Comparison of ENCODE assay signal across 8 cellular contexts in genomic region chr20:31570735-31571617, GRCh38. TPM values are rescaled to one million over a fixed set of nuclear protein-coding genes. Genes with fewer than 3 reads are reported as not detected.
DNase-seq lines count a peak whose midpoint lies in the region; ATAC-seq and TF ChIP-seq lines count a peak whose summit lies in the region.

No MANE protein-coding gene starts in this region.

- no peak overlapping the region for H3K4me3 ChIP-seq in esophagus muscularis mucosa

- H3K9me3 ChIP-seq in esophagus muscularis mucosa, result no peaks in the 10 kb centered on the region

- DNase-seq in COR-L47 (lab: John Stamatoyannopoulos, UW), result peak; percentile 38
- no peak for DNase-seq in esophagus muscularis mucosa (ENCODE audit: extremely low spot score)
- peak; percentile 93 for DNase-seq in pons (ENCODE audit: low spot score)
- no peak for DNase-seq in dermis blood vessel endothelial cell
- no peak for DNase-seq in SKM-1 (lab: John Stamatoyannopoulos, UW; ENCODE audit: unreplicated experiment)
- DNase-seq in amniotic stem cell (lab: John Stamatoyannopoulos, UW), result no peak

- WGBS in esophagus muscularis mucosa, result 93% methylated on average over 25 of the region's 25 CpGs

- no peak for TF ChIP-seq CTCF in esophagus muscularis mucosa (IDR thresholded peaks at IDR 0.05)

- H3K27ac ChIP-seq in esophagus muscularis mucosa (replicated peaks in 1 of 4), result peak overlapping the region; percentile 91 to 95 (median 93)

- no peaks in the 10 kb centered on the region for H3K27me3 ChIP-seq in esophagus muscularis mucosa

- no peak for TF ChIP-seq POLR2A in esophagus muscularis mucosa (IDR thresholded peaks at IDR 0.05; ENCODE audit: low read depth)

- peaks cover 46 to 78% (median 69%) of the 10 kb centered on the region in 4 donors for H3K4me1 ChIP-seq in esophagus muscularis mucosa

- intact Hi-C loops in esophagus muscularis mucosa (cut with DNase I), result loop anchor here (5.0 kb wide), 1 partner anchor 151 kb away; the partner anchor contains the start of gene BCL2L1

- no peak for ATAC-seq in GM19023 (IDR thresholded peaks at IDR 0.05; ENCODE audit: unreplicated experiment)

- no peak for TF ChIP-seq EP300 in esophagus muscularis mucosa (IDR thresholded peaks at IDR 0.05)

- H3K36me3 ChIP-seq in esophagus muscularis mucosa, result peaks cover 0 to 33% (median 25%) of the 10 kb centered on the region in 4 donors

TF ChIP-seq in PFSK-1, 5 proteins besides CTCF, POLR2A, EP300 and RAD21:
- TF ChIP-seq POLR2AphosphoS5 (IDR thresholded peaks at IDR 0.05; ENCODE audit: low read depth, low read length) (peak; percentile 4), SIN3A (IDR thresholded peaks at IDR 0.05; ENCODE audit: borderline replicate concordance, insufficient read depth, low read length) (no peak)

RNA-seq across cellular contexts. Expression of gene ID1, which starts 34.1 kb away (rescaled TPM):
- 176 TPM for polyA plus RNA-seq in PFSK-1 (2012; ENCODE audit: insufficient read length, low read depth)
- total RNA-seq in esophagus muscularis mucosa, result 100 to 1,000 TPM; 199 to 744 (median 532) TPM
- 768 and 1,287 TPM in 2 replicates for total RNA-seq in dermis blood vessel endothelial cell

RNA-seq across cellular contexts. Expression of gene HM13, which starts 56.7 kb away (rescaled TPM):
- polyA plus RNA-seq in PFSK-1 (2012; ENCODE audit: insufficient read length, low read depth), result 298 TPM
- total RNA-seq in esophagus muscularis mucosa (10 to 100 TPM; 41.5 to 67.7 (median 47.6) TPM), dermis blood vessel endothelial cell (44.9 and 74.1 TPM in 2 replicates)

Comparison
In these comparisons a context has a peak if more than half of its experiments do, and no peak if none do; other contexts are left out.
1. DNase-seq: peak in COR-L47 (single experiment) and pons (single experiment); none in esophagus muscularis mucosa (single experiment), dermis blood vessel endothelial cell (single experiment), SKM-1 (single experiment) and amniotic stem cell (single experiment).